Comparison of ENCODE assay signal across 19 cellular contexts in the genomic region with DNA sequence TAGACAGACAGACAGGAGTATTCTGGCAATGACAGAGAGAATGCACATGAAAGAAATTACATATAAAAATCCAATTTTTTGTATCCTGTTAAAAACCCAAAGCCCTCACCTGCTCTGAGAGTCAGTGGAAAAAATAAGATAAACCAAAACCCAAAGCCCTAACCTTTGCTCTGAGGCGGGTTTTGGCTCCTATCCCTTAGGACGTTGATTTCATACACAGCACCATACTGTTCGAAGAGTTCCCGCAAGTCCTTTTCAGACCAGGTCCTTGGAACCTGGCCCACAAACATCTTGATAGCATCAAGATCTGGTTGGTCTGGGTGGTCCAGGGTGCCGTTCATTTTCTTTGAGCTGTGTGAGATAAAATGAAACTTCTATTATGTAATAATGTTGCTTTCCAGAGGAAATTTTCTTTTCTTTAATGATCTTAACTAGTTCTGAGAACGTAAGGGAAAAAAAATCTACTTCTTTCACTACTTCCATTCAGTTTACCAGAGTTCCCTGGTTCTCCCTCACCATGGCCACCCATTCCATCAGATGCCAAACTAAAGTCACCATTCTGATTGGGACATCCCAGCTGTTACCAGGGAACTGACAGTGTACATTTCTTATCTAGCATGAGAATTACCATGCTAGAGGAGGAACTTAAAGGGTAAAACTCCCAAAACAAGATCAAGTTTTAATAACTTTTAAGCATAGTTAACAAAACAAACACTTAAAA. TPM values are rescaled to one million over a fixed set of nuclear protein-coding genes. Genes with fewer than 3 reads are reported as not detected.
DNase-seq lines count a peak whose midpoint lies in the region; ATAC-seq and TF ChIP-seq lines count a peak whose summit lies in the region.
"Had no signal": no experiment of that assay in that cellular context is flagged by ENCODE, and none has a peak within 500 bp of the region (broad histone marks: within the 10 kb centered on the region; RNA-seq: fewer than 3 reads in every experiment).

No MANE protein-coding gene starts in this region.

- H4K20me1 ChIP-seq in PC-9 (ENCODE audit: insufficient read depth) (peaks cover 25% of the 10 kb centered on the region), hepatocyte (ENCODE audit: insufficient read depth, poor library complexity, severe bottlenecking) (peaks cover 16% of the 10 kb centered on the region)

- intact Hi-C loops in activated CD4-positive, alpha-beta T cell treated with anti-CD3 and anti-CD28 coated beads for 36 hours (cut with DNase I, micrococcal nuclease) = no loop called here
- intact Hi-C loops in PC-9 (cut with micrococcal nuclease; ENCODE audit: unreplicated experiment) (no loop called here), psoas muscle (cut with DNase I) (no loop called here)

- peak overlapping the region; percentile 6; the same call in 1 of the 2 replicates for H3K27ac ChIP-seq in PC-9
- peak overlapping the region; percentile 40 for H3K27ac ChIP-seq in hepatocyte
- peak overlapping the region; percentile 5 for H3K27ac ChIP-seq in psoas muscle
- H3K27ac ChIP-seq: A549, RWPE1 had no signal

- no peaks in the 10 kb centered on the region for H3K9me2 ChIP-seq in PC-9 (ENCODE audit: insufficient read depth)
- no peaks in the 10 kb centered on the region for H3K9me2 ChIP-seq in hepatocyte (replicated peaks; ENCODE audit: insufficient read depth)

- WGBS in hepatocyte (ENCODE audit: low lambda C conversion rate, missing lambda C conversion rate) = 81% methylated on average over 6 of the region's 6 CpGs
- WGBS in psoas muscle, 3 donors = 74 to 82% (median 74%) methylated on average over 6 of the region's 6 CpGs

- peaks cover 31% of the 10 kb centered on the region for H3K79me2 ChIP-seq in PC-9 (ENCODE audit: low read depth)
- peaks cover 57% of the 10 kb centered on the region for H3K79me2 ChIP-seq in hepatocyte

- peaks cover 39% of the 10 kb centered on the region for H3K36me3 Mint-ChIP-seq in activated CD4-positive, alpha-beta T cell treated with anti-CD3 and anti-CD28 coated beads for 36 hours (ENCODE audit: low read depth)

- H3K4me1 Mint-ChIP-seq in activated CD4-positive, alpha-beta T cell treated with anti-CD3 and anti-CD28 coated beads for 36 hours = peaks cover 23% of the 10 kb centered on the region

- BruUV-seq in PC-9 (replicated peaks; lab: Mats Ljungman, UMichigan) = no TSS peak

- no peak overlapping the region for H3K4me2 ChIP-seq in PC-9
- H3K4me2 ChIP-seq in hepatocyte = no peak overlapping the region
- H3K4me2 ChIP-seq: A549 had no signal

- no peak for ATAC-seq in activated CD4-positive, alpha-beta T cell treated with anti-CD3 and anti-CD28 coated beads for 36 hours
- ATAC-seq in psoas muscle = peak in 1 of 4 donors; percentile 39
- ATAC-seq: A549, esophagus mucosa, left cardiac atrium had no signal

- DNase-seq in activated CD4-positive, alpha-beta T cell treated with anti-CD3 and anti-CD28 coated beads for 36 hours = no peak
- DNase-seq in activated CD4-positive, alpha-beta T cell treated with anti-CD3 and anti-CD28 coated beads for 4 hours = no peak
- DNase-seq in PC-9 (no peak), hepatocyte (ENCODE audit: low spot score) (no peak), psoas muscle (no peak), kidney tubule cell (ENCODE audit: low spot score) (no peak), NCI-H1417 (lab: John Stamatoyannopoulos, UW) (no peak)
- DNase-seq in activated effector memory CD4-positive, alpha-beta T cell treated with Interleukin-2 at 50 U/mL for 16 hours = no peak
- DNase-seq: activated CD4-positive, alpha-beta T cell treated with anti-CD3 and anti-CD28 coated beads, Interleukin-2, amount 50 U/mL, for 48 hours; activated naive CD8-positive, alpha-beta T cell treated with anti-CD3 and anti-CD28 coated beads, Interleukin-2, amount 10 ng/mL, durations not matched to agents 7 days and 5 days; left cardiac atrium; NCI-H2029 treated with DMSO at 0.1 percent for 48 hours; NCI-H69 had no signal

- H3K4me3 Mint-ChIP-seq in activated CD4-positive, alpha-beta T cell treated with anti-CD3 and anti-CD28 coated beads for 36 hours = no peak overlapping the region
- H3K4me3 Mint-ChIP-seq: activated naive CD8-positive, alpha-beta T cell treated with anti-CD3 and anti-CD28 coated beads, Interleukin-2, amount 10 ng/mL, durations not matched to agents 7 days and 5 days; T-helper 2 cell treated with Interferon-gamma antibody and Interleukin-4, amounts not matched to agents 5 μg/mL and 100 μg/mL, for 36 hours had no signal

- H3K9me3 Mint-ChIP-seq in activated CD4-positive, alpha-beta T cell treated with anti-CD3 and anti-CD28 coated beads for 36 hours (ENCODE audit: low read depth) = no peaks in the 10 kb centered on the region
- H3K9me3 Mint-ChIP-seq: activated naive CD8-positive, alpha-beta T cell treated with anti-CD3 and anti-CD28 coated beads, Interleukin-2, amount 10 ng/mL, durations not matched to agents 7 days and 5 days; T-helper 2 cell treated with Interferon-gamma antibody and Interleukin-4, amounts not matched to agents 5 μg/mL and 100 μg/mL, for 36 hours had no signal

- H3K4me1 ChIP-seq in PC-9 (replicated peaks; ENCODE audit: insufficient read depth) (no peaks in the 10 kb centered on the region), hepatocyte (ENCODE audit: insufficient read depth) (peaks cover 14% of the 10 kb centered on the region), psoas muscle (peaks cover 9% of the 10 kb centered on the region)

- H3K27me3 ChIP-seq in PC-9 (ENCODE audit: insufficient read depth, low read depth) (no peaks in the 10 kb centered on the region), hepatocyte (no peaks in the 10 kb centered on the region), psoas muscle (ENCODE audit: insufficient read depth in 3 of 3, low read length in 2 of 3) (no peaks in the 10 kb centered on the region)

- POLR2A ChIA-PET in activated CD4-positive, alpha-beta T cell treated with anti-CD3 and anti-CD28 coated beads for 36 hours (lab: Charles Lee) = no interaction called here
- POLR2A ChIA-PET in PC-9 (lab: Charles Lee; ENCODE audit: unreplicated experiment) = interaction anchor here (0.6 kb wide), 2 partner anchors 21 to 35 kb away, joined by 3 to 4 read pairs; no protein-coding TSS in a partner anchor

- H3K4me3 ChIP-seq in PC-9 (no peak overlapping the region), hepatocyte (no peak overlapping the region), psoas muscle (no peak overlapping the region)
- H3K4me3 ChIP-seq: A549, skin epidermis had no signal

- H3K27ac Mint-ChIP-seq in activated CD4-positive, alpha-beta T cell treated with anti-CD3 and anti-CD28 coated beads for 36 hours = peak overlapping the region; percentile 83
- H3K27ac Mint-ChIP-seq: activated naive CD8-positive, alpha-beta T cell treated with anti-CD3 and anti-CD28 coated beads, Interleukin-2, amount 10 ng/mL, durations not matched to agents 7 days and 5 days had no signal

- peaks cover 52% of the 10 kb centered on the region for H3F3A ChIP-seq in PC-9 (ENCODE audit: insufficient read depth, low read depth)

- H2AFZ ChIP-seq in PC-9 = no peak overlapping the region
- no peak overlapping the region for H2AFZ ChIP-seq in hepatocyte

- CTCF ChIA-PET in activated CD4-positive, alpha-beta T cell treated with anti-CD3 and anti-CD28 coated beads for 36 hours (lab: Charles Lee) = interaction anchor here (0.7 to 2.4 kb wide), 7 partner anchors 10 to 573 kb away, joined by 3 to 7 read pairs (median 4); no protein-coding TSS in a partner anchor
- CTCF ChIA-PET in PC-9 (lab: Charles Lee) = interaction anchor here (0.7 kb wide), 1 partner anchor 44 kb away, joined by 4 read pairs; no protein-coding TSS in a partner anchor

- no peak for TF ChIP-seq CTCF in PC-9 (conservative IDR thresholded peaks at IDR 0.05)
- no peak for TF ChIP-seq CTCF in hepatocyte (IDR thresholded peaks at IDR 0.05; ENCODE audit: poor library complexity)
- TF ChIP-seq CTCF in psoas muscle (IDR thresholded peaks at IDR 0.05) = no peak

- H3K9me3 ChIP-seq in PC-9 (ENCODE audit: insufficient read depth, low read depth) = no peaks in the 10 kb centered on the region
- no peaks in the 10 kb centered on the region for H3K9me3 ChIP-seq in hepatocyte (ENCODE audit: low read depth)
- H3K9me3 ChIP-seq in psoas muscle = no peaks in the 10 kb centered on the region
- H3K9me3 ChIP-seq: A549 had no signal

- H3K36me3 ChIP-seq in PC-9 (ENCODE audit: low read depth) (peaks cover 47% of the 10 kb centered on the region), hepatocyte (replicated peaks; ENCODE audit: insufficient read depth, low read depth) (peaks cover 3% of the 10 kb centered on the region), psoas muscle (ENCODE audit: insufficient read depth in 1 of 2, low read depth in 1 of 2) (peaks cover 7 to 73% of the 10 kb centered on the region in 2 donors)

- H3K27me3 Mint-ChIP-seq in activated CD4-positive, alpha-beta T cell treated with anti-CD3 and anti-CD28 coated beads for 36 hours = no peaks in the 10 kb centered on the region
- H3K27me3 Mint-ChIP-seq: activated naive CD8-positive, alpha-beta T cell treated with anti-CD3 and anti-CD28 coated beads, Interleukin-2, amount 10 ng/mL, durations not matched to agents 7 days and 5 days had no signal

RNA-seq across cellular contexts. Expression of a gene that starts 39.9 kb away (rescaled TPM):
- total RNA-seq in activated CD4-positive, alpha-beta T cell treated with anti-CD3 and anti-CD28 coated beads for 36 hours = under 1 TPM in 1 of 2 experiments, not detected in 1; 0.21 TPM
- total RNA-seq in PC-9 (2021) = 5.4 and 7.3 TPM in 2 replicates
- total RNA-seq in hepatocyte = 0.44 TPM in 1 of 2 replicates, not detected in the other
- 0.34 and 0.46 TPM in 2 replicates for polyA plus RNA-seq in hepatocyte
- total RNA-seq in psoas muscle = 10 to 100 TPM; 47.5 to 90.6 (median 59.5) TPM
- 10 to 100 TPM; 37.6 to 79.3 (median 50.0) TPM for polyA plus RNA-seq in psoas muscle
- total RNA-seq: left cardiac atrium had no signal
- polyA plus RNA-seq: neural cell had no signal
